In the genomic region with DNA sequence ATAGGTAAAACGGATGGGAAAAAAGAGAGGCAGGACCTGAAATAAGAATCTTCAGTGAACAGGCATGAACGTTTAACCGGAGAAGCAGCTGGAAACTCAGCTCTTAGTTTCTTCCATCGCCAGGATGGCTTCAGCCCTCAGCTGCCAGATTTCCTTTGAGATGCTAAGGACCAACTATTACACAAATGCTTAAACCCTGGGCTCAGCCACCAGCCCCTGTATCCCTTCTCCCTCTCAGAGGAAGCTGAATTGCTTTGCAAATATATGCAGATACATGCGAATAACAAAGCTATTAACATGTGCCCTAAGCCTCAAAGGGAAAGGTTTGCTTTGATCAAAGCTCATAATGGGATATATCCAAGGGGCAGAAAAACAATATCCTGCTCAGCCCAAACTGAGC, we compare ENCODE assay signal across 22 cellular contexts.
DNase-seq lines count a peak whose midpoint lies in the region; ATAC-seq and TF ChIP-seq lines count a peak whose summit lies in the region.
"Had no signal": no experiment of that assay in that cellular context is flagged by ENCODE, and none has a peak within 500 bp of the region (broad histone marks: within the 10 kb centered on the region; RNA-seq: fewer than 3 reads in every experiment).

No MANE protein-coding gene starts in this region.

- H3K4me1 Mint-ChIP-seq in endodermal cell: peaks cover 31% of the 10 kb centered on the region
- H3K4me1 Mint-ChIP-seq: CD4-positive, alpha-beta memory T cell had no signal

- ATAC-seq in GM19035 (IDR thresholded peaks at IDR 0.05; ENCODE audit: unreplicated experiment): no peak
- ATAC-seq: Panc1 had no signal

- H3K9ac ChIP-seq in ES-I3 (ENCODE audit: low read depth, low read length) (peak overlapping the region; percentile 3; the same call in 1 of the 2 replicates), HUES64 (ENCODE audit: low read depth, low read length) (0 out of 2 replicates have a peak overlapping the region, but pooled peaks have one; percentile 21), endodermal cell (ENCODE audit: extremely low read depth, low read length, poor library complexity, severe bottlenecking) (no peak overlapping the region), iPS-20b (ENCODE audit: low read depth, low read length) (peak overlapping the region; percentile 64; the same call in 1 of the 2 replicates)
- H3K9ac ChIP-seq: BLaER1 treated with 17β-estradiol and CSF1 and Interleukin-3, amounts not matched to agents 10 nM and 100 nM; SK-N-SH had no signal

- H3K9me3 Mint-ChIP-seq in endodermal cell: no peaks in the 10 kb centered on the region

- peaks cover 29% of the 10 kb centered on the region for H3K27me3 Mint-ChIP-seq in endodermal cell (ENCODE audit: insufficient read depth)

- no peak for TF ChIP-seq CTCF in endodermal cell (conservative IDR thresholded peaks at IDR 0.05)

- H3K4me3 ChIP-seq in HUES64 (ENCODE audit: low read length) (no peak overlapping the region), endodermal cell (ENCODE audit: low read length) (no peak overlapping the region), iPS-20b (ENCODE audit: low read length) (peak overlapping the region; percentile 48)
- H3K4me3 ChIP-seq: BLaER1 treated with 17β-estradiol and CSF1 and Interleukin-3, amounts not matched to agents 10 nM and 100 nM had no signal

- POLR2A ChIA-PET in HEK293T (lab: Yijun Ruan, JAX): no interaction called here

- no peak overlapping the region for H3K27ac Mint-ChIP-seq in endodermal cell
- H3K27ac Mint-ChIP-seq: CD4-positive, alpha-beta memory T cell had no signal

- H3K27me3 ChIP-seq in HUES64 (ENCODE audit: insufficient read depth, low read length): no peaks in the 10 kb centered on the region
- H3K27me3 ChIP-seq in endodermal cell (ENCODE audit: control insufficient read depth, insufficient read depth, low read length, poor library complexity, severe bottlenecking): peaks cover 30% of the 10 kb centered on the region
- H3K27me3 ChIP-seq in iPS-20b (ENCODE audit: insufficient read depth, low read length): no peaks in the 10 kb centered on the region
- H3K27me3 ChIP-seq: BLaER1 treated with 17β-estradiol and CSF1 and Interleukin-3, amounts not matched to agents 10 nM and 100 nM had no signal

- no peak overlapping the region for H3K4me3 Mint-ChIP-seq in endodermal cell
- H3K4me3 Mint-ChIP-seq: CD4-positive, alpha-beta memory T cell had no signal

- H3K4me1 ChIP-seq in ES-I3 (ENCODE audit: insufficient read depth, low read length) (peaks cover 51% of the 10 kb centered on the region), HUES64 (ENCODE audit: insufficient read depth, low read length) (peaks cover 44% of the 10 kb centered on the region), endodermal cell (ENCODE audit: control insufficient read depth, insufficient read depth, low read length) (peaks cover 3% of the 10 kb centered on the region), iPS-20b (ENCODE audit: insufficient read depth, low read length) (peaks cover 41% of the 10 kb centered on the region; the same call in 1 of the 2 replicates)
- H3K4me1 ChIP-seq: BLaER1 treated with 17β-estradiol and CSF1 and Interleukin-3, amounts not matched to agents 10 nM and 100 nM had no signal

- no peaks in the 10 kb centered on the region for H3K36me3 Mint-ChIP-seq in endodermal cell (ENCODE audit: low read depth)
- H3K36me3 Mint-ChIP-seq: CD4-positive, alpha-beta memory T cell had no signal

- H3K27ac ChIP-seq in HUES64 (ENCODE audit: low read depth, low read length) (peak overlapping the region; percentile 87), endodermal cell (ENCODE audit: low read depth, low read length) (no peak overlapping the region), iPS-20b (ENCODE audit: low read length) (peak overlapping the region; percentile 85)
- H3K27ac ChIP-seq: BLaER1 treated with 17β-estradiol and CSF1 and Interleukin-3, amounts not matched to agents 10 nM and 100 nM had no signal

- DNase-seq in endodermal cell (peak; percentile 72), HEK293T (ENCODE audit: extremely low spot score) (no peak), NOMO-1 (lab: John Stamatoyannopoulos, UW; ENCODE audit: unreplicated experiment in 2 of 2) (no peak)
- no peak for DNase-seq in activated CD8-positive, alpha-beta memory T cell treated with anti-CD3 and anti-CD28 coated beads, Interleukin-2, amount 50 U/mL, for 48 hours
- DNase-seq: 8988T; CD4-positive, alpha-beta memory T cell; DND-41; GOT3; NCI-H1105 treated with DMSO at 0.1 percent for 48 hours; NCI-H1694; NCI-H2081 treated with DMSO at 0.1 percent for 48 hours; NCI-H2171 treated with DMSO at 0.1 percent for 48 hours; NCI-H446; NCI-H69; SIG-M5; SK-N-SH had no signal

- H3K9me3 ChIP-seq in ES-I3 (ENCODE audit: control insufficient read depth, insufficient read depth, low read length) (no peaks in the 10 kb centered on the region), HUES64 (ENCODE audit: insufficient read depth, low read depth, low read length) (no peaks in the 10 kb centered on the region), endodermal cell (ENCODE audit: control insufficient read depth, low read length) (no peaks in the 10 kb centered on the region), iPS-20b (ENCODE audit: insufficient read depth, low read depth, low read length) (no peaks in the 10 kb centered on the region)
- H3K9me3 ChIP-seq: SK-N-SH had no signal

- no peaks in the 10 kb centered on the region for H3K36me3 ChIP-seq in ES-I3 (ENCODE audit: insufficient read depth, low read length)
- H3K36me3 ChIP-seq in HUES64 (ENCODE audit: insufficient read depth, low read length): no peaks in the 10 kb centered on the region
- no peaks in the 10 kb centered on the region for H3K36me3 ChIP-seq in endodermal cell (ENCODE audit: control insufficient read depth, insufficient read depth, low read length)
- H3K36me3 ChIP-seq in iPS-20b (ENCODE audit: insufficient read depth, low read depth, low read length): no peaks in the 10 kb centered on the region
- H3K36me3 ChIP-seq: BLaER1 treated with 17β-estradiol and CSF1 and Interleukin-3, amounts not matched to agents 10 nM and 100 nM had no signal

- CTCF ChIA-PET in HEK293T (lab: Yijun Ruan, JAX): interaction anchor here (1.5 kb wide), 1 partner anchor 9 kb away, joined by 3 read pairs; no protein-coding TSS in a partner anchor

- WGBS in HUES64: 4% methylated on average over 5 of the region's 5 CpGs
- 18 to 19% methylated on average over 5 of the region's 5 CpGs for WGBS in endodermal cell (ENCODE audit: insufficient coverage in 1 of 2, insufficient read length in 1 of 2), 2 experiments

TF ChIP-seq in HEK293T, 16 proteins besides CTCF, POLR2A, EP300 and RAD21:
- no peak for TF ChIP-seq ELF4 (IDR thresholded peaks at IDR 0.05)
